13 cellular contexts compared by ENCODE assay signal in genomic region chr10:102770108-102770482, GRCh38. TPM values are rescaled to one million over a fixed set of nuclear protein-coding genes. Genes with fewer than 3 reads are reported as not detected.
DNase-seq lines count a peak whose midpoint lies in the region; ATAC-seq, FAIRE-seq and TF ChIP-seq lines count a peak whose summit lies in the region.
"Had no signal": no experiment of that assay in that cellular context is flagged by ENCODE, and none has a peak within 500 bp of the region (broad histone marks: within the 10 kb centered on the region; RNA-seq: fewer than 3 reads in every experiment).

No MANE protein-coding gene starts in this region.

- peak overlapping the region; percentile 68 for H3K27ac Mint-ChIP-seq in activated T-cell treated with anti-CD3 and anti-CD28 coated beads, Interleukin-2, amount 50 U/mL, for 72 hours
- H3K27ac Mint-ChIP-seq in CD4-positive, alpha-beta memory T cell, result peak overlapping the region in 2 of 7 donors; percentile 42 to 67

- in situ Hi-C loops in HAP-1 (cut with MboI; ENCODE audit: low sequenced_read_pairs), result no loop called here

- H3K4me1 Mint-ChIP-seq in activated T-cell treated with anti-CD3 and anti-CD28 coated beads, Interleukin-2, amount 50 U/mL, for 72 hours (ENCODE audit: low read depth), result peaks cover 76% of the 10 kb centered on the region
- H3K4me1 Mint-ChIP-seq in CD4-positive, alpha-beta memory T cell, result peaks cover 36 to 65% (median 50%) of the 10 kb centered on the region in 4 donors

- intact Hi-C loops in kidney (cut with DNase I), result no loop called here
- intact Hi-C loops in stomach (cut with DNase I; ENCODE audit: low total_unique reads), result no loop called here
- intact Hi-C loops in CD4-positive, alpha-beta memory T cell (cut with micrococcal nuclease), result no loop called here

- H3K9ac ChIP-seq in kidney (ENCODE audit: low read length in 2 of 2), result peak overlapping the region in 1 of 2 donors; percentile 22

- no peak for TF ChIP-seq EP300 in stomach (IDR thresholded peaks at IDR 0.05)

- TF ChIP-seq CTCF in WERI-Rb-1 (IDR thresholded peaks at IDR 0.05; ENCODE audit: low read depth, low read length), result no peak
- TF ChIP-seq CTCF in kidney (IDR thresholded peaks at IDR 0.05; ENCODE audit: borderline replicate concordance, extremely low read depth, insufficient read depth), result no peak
- no peak for TF ChIP-seq CTCF in stomach (IDR thresholded peaks at IDR 0.05)

- no peaks in the 10 kb centered on the region for H3K9me3 Mint-ChIP-seq in activated T-cell treated with anti-CD3 and anti-CD28 coated beads, Interleukin-2, amount 50 U/mL, for 72 hours
- H3K9me3 Mint-ChIP-seq in CD4-positive, alpha-beta memory T cell, result no peaks in the 10 kb centered on the region

- H3K4me3 ChIP-seq in WERI-Rb-1 (ENCODE audit: low read depth, low read length) (no peak overlapping the region), kidney (ENCODE audit: low read length in 2 of 2) (no peak overlapping the region), stomach (no peak overlapping the region), HAP-1 (no peak overlapping the region)
- no peak overlapping the region for H3K4me3 ChIP-seq in CD4-positive, alpha-beta memory T cell (ENCODE audit: low read length in 2 of 2)

- H3K27me3 Mint-ChIP-seq in activated T-cell treated with anti-CD3 and anti-CD28 coated beads, Interleukin-2, amount 50 U/mL, for 72 hours (ENCODE audit: low read depth), result no peaks in the 10 kb centered on the region
- H3K27me3 Mint-ChIP-seq in CD4-positive, alpha-beta memory T cell, result no peaks in the 10 kb centered on the region

- no peak for FAIRE-seq in kidney (lab: Jason Lieb, UNC)

- DNase-seq in activated T-cell treated with anti-CD3 and anti-CD28 coated beads, Interleukin-2, amount 50 U/mL, for 72 hours, result peak; percentile 23 to 36
- no peak for DNase-seq in activated T-cell treated with anti-CD3 and anti-CD28 coated beads, Interleukin-2, amount 50 U/mL, for 48 hours
- DNase-seq in WERI-Rb-1, result no peak
- DNase-seq in kidney, result no peak
- no peak for DNase-seq in stomach
- no peak for DNase-seq in HAP-1 (ENCODE audit: low spot score in 2 of 2)
- DNase-seq in CD4-positive, alpha-beta memory T cell, result no peak
- DNase-seq: ACHN, amniotic stem cell, NCI-H1436 treated with DMSO at 0.1 percent for 48 hours, NCI-H524 treated with DMSO at 0.1 percent for 48 hours, SIG-M5 had no signal

- POLR2A ChIA-PET in CD4-positive, alpha-beta memory T cell (lab: Charles Lee; ENCODE audit: partially characterized antibody), result no interaction called here

- peak overlapping the region; percentile 2; the same call in 1 of the 2 replicates for H3K27ac ChIP-seq in WERI-Rb-1
- peak overlapping the region; percentile 23 to 55 for H3K27ac ChIP-seq in kidney (ENCODE audit: low read depth in 2 of 2, low read length in 2 of 2)
- peak overlapping the region; percentile 24 to 89 (median 44) for H3K27ac ChIP-seq in stomach
- H3K27ac ChIP-seq in CD4-positive, alpha-beta memory T cell (ENCODE audit: low read depth, low read length), result no peak overlapping the region

- H3K4me1 ChIP-seq in kidney (ENCODE audit: control insufficient read depth in 1 of 2, insufficient read depth in 1 of 2, low read depth in 1 of 2, low read length in 2 of 2) (peaks cover 30 to 40% of the 10 kb centered on the region in 2 donors), stomach (peaks cover 43 to 85% (median 70%) of the 10 kb centered on the region in 4 donors), HAP-1 (no peaks in the 10 kb centered on the region)
- H3K4me1 ChIP-seq in CD4-positive, alpha-beta memory T cell (ENCODE audit: insufficient read depth, low read length), result peaks cover 27% of the 10 kb centered on the region

- H3K27me3 ChIP-seq in WERI-Rb-1 (ENCODE audit: insufficient read depth, low read depth, severe bottlenecking), result no peaks in the 10 kb centered on the region
- H3K27me3 ChIP-seq in stomach, result no peaks in the 10 kb centered on the region
- no peaks in the 10 kb centered on the region for H3K27me3 ChIP-seq in HAP-1 (ENCODE audit: low read depth)
- no peaks in the 10 kb centered on the region for H3K27me3 ChIP-seq in CD4-positive, alpha-beta memory T cell (ENCODE audit: insufficient read depth, low read length)

- H3K36me3 ChIP-seq in WERI-Rb-1 (no peaks in the 10 kb centered on the region), kidney (ENCODE audit: control insufficient read depth in 1 of 2, insufficient read depth in 2 of 2, low read length in 2 of 2) (no peaks in the 10 kb centered on the region), stomach (peaks cover 0 to 9% (median 4%) of the 10 kb centered on the region in 4 donors), HAP-1 (replicated peaks) (no peaks in the 10 kb centered on the region; the same call in 1 of the 2 replicates)
- no peaks in the 10 kb centered on the region for H3K36me3 ChIP-seq in CD4-positive, alpha-beta memory T cell (ENCODE audit: insufficient read depth, low read length)

- H3K9me3 ChIP-seq in WERI-Rb-1 (ENCODE audit: severe bottlenecking), result no peaks in the 10 kb centered on the region
- no peaks in the 10 kb centered on the region for H3K9me3 ChIP-seq in kidney (ENCODE audit: control insufficient read depth in 1 of 2, low read length in 2 of 2)
- no peaks in the 10 kb centered on the region for H3K9me3 ChIP-seq in stomach
- H3K9me3 ChIP-seq in HAP-1, result no peaks in the 10 kb centered on the region
- H3K9me3 ChIP-seq in CD4-positive, alpha-beta memory T cell (ENCODE audit: control insufficient read depth in 1 of 2, low read length in 2 of 2), result no peaks in the 10 kb centered on the region

- 35 to 67% (median 41%) methylated on average over 3 of the region's 3 CpGs for WGBS in stomach, 5 donors

- no peak for TF ChIP-seq POLR2A in stomach (IDR thresholded peaks at IDR 0.05)

- CTCF ChIA-PET in CD4-positive, alpha-beta memory T cell (lab: Charles Lee; ENCODE audit: partially characterized antibody), result no interaction called here

- peak; percentile 69 to 73 for ATAC-seq in activated T-cell treated with anti-CD3 and anti-CD28 coated beads, Interleukin-2, amount 50 U/mL, for 72 hours (replicated peaks in 1 of 2)
- no peak for ATAC-seq in GM19397 (IDR thresholded peaks at IDR 0.05; ENCODE audit: unreplicated experiment)

- peaks cover 0 to 2% of the 10 kb centered on the region in 2 donors for H3K36me3 Mint-ChIP-seq in activated T-cell treated with anti-CD3 and anti-CD28 coated beads, Interleukin-2, amount 50 U/mL, for 72 hours (ENCODE audit: insufficient read depth in 2 of 2)
- peaks cover 11 to 24% of the 10 kb centered on the region in 2 donors for H3K36me3 Mint-ChIP-seq in CD4-positive, alpha-beta memory T cell

- H3K4me3 Mint-ChIP-seq in activated T-cell treated with anti-CD3 and anti-CD28 coated beads, Interleukin-2, amount 50 U/mL, for 72 hours, result peak overlapping the region; percentile 8 to 52
- H3K4me3 Mint-ChIP-seq in CD4-positive, alpha-beta memory T cell, result no peak overlapping the region

RNA-seq across cellular contexts. Expression of gene WBP1L, which starts 26.3 kb away (rescaled TPM):
- 10 to 100 TPM; 19.6 to 20.1 TPM for total RNA-seq in activated T-cell treated with anti-CD3 and anti-CD28 coated beads, Interleukin-2, amount 50 U/mL, for 72 hours
- total RNA-seq in kidney, result 55.7 TPM
- 27.8 TPM for polyA plus RNA-seq in kidney (ENCODE audit: insufficient read depth, low read depth, low replicate concordance)
- total RNA-seq in stomach, result 100 to 1,000 TPM in 1 of 5 donors, 10 to 100 TPM in 4; 25.5 to 140 (median 43.3) TPM
- 10 to 100 TPM; 15.1 to 27.5 (median 25.4) TPM for polyA plus RNA-seq in stomach
- 10 to 100 TPM; 39.3 to 41.1 TPM for total RNA-seq in CD4-positive, alpha-beta memory T cell
- 10 to 100 TPM; 25.7 to 34.3 TPM for polyA plus RNA-seq in CD4-positive, alpha-beta memory T cell

RNA-seq across cellular contexts. Expression of gene SFXN2, which starts 55.7 kb away (rescaled TPM):
- total RNA-seq in activated T-cell treated with anti-CD3 and anti-CD28 coated beads, Interleukin-2, amount 50 U/mL, for 72 hours, result 10 to 100 TPM in 1 of 2 donors, 1 to 10 TPM in 1; 7.5 to 10.4 TPM
- total RNA-seq in kidney, result 17.3 TPM
- polyA plus RNA-seq in kidney (ENCODE audit: insufficient read depth, low read depth, low replicate concordance), result 72.1 TPM
- total RNA-seq in stomach, result 100 to 1,000 TPM in 1 of 5 donors, 10 to 100 TPM in 3, 1 to 10 TPM in 1; 8.7 to 267 (median 13.2) TPM
- 10 to 100 TPM in 1 of 3 donors, 1 to 10 TPM in 2; 4.7 to 10.7 (median 7.5) TPM for polyA plus RNA-seq in stomach
- total RNA-seq in CD4-positive, alpha-beta memory T cell, result 10 to 100 TPM; 20.2 to 21.7 TPM
- polyA plus RNA-seq in CD4-positive, alpha-beta memory T cell, result 10 to 100 TPM in 1 of 2 donors, 1 to 10 TPM in 1; 9.5 to 11.4 TPM

RNA-seq across cellular contexts. Expression of gene ARL3, which starts 55.9 kb away (rescaled TPM):
- total RNA-seq in activated T-cell treated with anti-CD3 and anti-CD28 coated beads, Interleukin-2, amount 50 U/mL, for 72 hours, result 1 to 10 TPM; 8.0 to 8.7 TPM
- total RNA-seq in kidney (16.3 TPM), stomach (1 to 10 TPM in 4 of 5 donors, under 1 TPM in 1; 0.58 to 8.4 (median 3.1) TPM)
- polyA plus RNA-seq in kidney (ENCODE audit: insufficient read depth, low read depth, low replicate concordance) (28.8 TPM), stomach (10 to 100 TPM in 2 of 3 donors, 1 to 10 TPM in 1; 8.9 to 17.0 (median 11.7) TPM)
- 1 to 10 TPM; 3.7 to 4.0 TPM for total RNA-seq in CD4-positive, alpha-beta memory T cell
- polyA plus RNA-seq in CD4-positive, alpha-beta memory T cell, result 1 to 10 TPM; 5.8 to 7.3 TPM

Comparison
In these comparisons a context has a peak if more than half of its experiments do, and no peak if none do; other contexts are left out.
1. DNase-seq: peak in activated T-cell treated with anti-CD3 and anti-CD28 coated beads, Interleukin-2, amount 50 U/mL, for 72 hours (2 of 2); none in activated T-cell treated with anti-CD3 and anti-CD28 coated beads, Interleukin-2, amount 50 U/mL, for 48 hours (0 of 2), WERI-Rb-1 (single experiment), kidney (single experiment), stomach (single experiment), HAP-1 (0 of 2) and CD4-positive, alpha-beta memory T cell (0 of 5).
2. H3K4me3 Mint-ChIP-seq: peak in activated T-cell treated with anti-CD3 and anti-CD28 coated beads, Interleukin-2, amount 50 U/mL, for 72 hours (2 of 2); none in CD4-positive, alpha-beta memory T cell (0 of 8).